Comparison of ENCODE assay signal across 10 cellular contexts in genomic region chr12:29152223-29152868, GRCh38. TPM values are rescaled to one million over a fixed set of nuclear protein-coding genes. Genes with fewer than 3 reads are reported as not detected.
A peak's percentile ranks its signal among the peaks of the same experiment; 100 is the strongest.
DNase-seq lines count a peak whose midpoint lies in the region; ATAC-seq and TF ChIP-seq lines count a peak whose summit lies in the region.
"Had no signal": no experiment of that assay in that cellular context is flagged by ENCODE, and none has a peak within 500 bp of the region (broad histone marks: within the 10 kb centered on the region; RNA-seq: fewer than 3 reads in every experiment).

No MANE protein-coding gene starts in this region.

- H3K36me3 Mint-ChIP-seq in stimulated activated effector memory CD8-positive, alpha-beta T cell treated with anti-CD3 and anti-CD28 coated beads, Interleukin-12 subunit alpha, Interleukin-12 subunit beta, amount 100 ng/mL, for 72 hours: peaks cover 9% of the 10 kb centered on the region
- H3K36me3 Mint-ChIP-seq in effector memory CD8-positive, alpha-beta T cell (ENCODE audit: insufficient read depth): peaks cover 4% of the 10 kb centered on the region
- H3K36me3 Mint-ChIP-seq in CD4-positive, alpha-beta T cell (ENCODE audit: low read depth): peaks cover 8% of the 10 kb centered on the region

- peak; percentile 65 for ATAC-seq in GM19324 (IDR thresholded peaks at IDR 0.05; ENCODE audit: low FRiP score, unreplicated experiment)
- ATAC-seq in HG02885 (IDR thresholded peaks at IDR 0.05; ENCODE audit: poor library complexity, unreplicated experiment): peak; percentile 94
- ATAC-seq in stimulated activated effector memory CD8-positive, alpha-beta T cell treated with anti-CD3 and anti-CD28 coated beads, Interleukin-12 subunit alpha, Interleukin-12 subunit beta, amount 100 ng/mL, for 72 hours: no peak
- ATAC-seq in effector memory CD8-positive, alpha-beta T cell (replicated peaks): no peak
- ATAC-seq in CD4-positive, alpha-beta T cell (ENCODE audit: poor library complexity): no peak

- intact Hi-C loops in CD4-positive, alpha-beta T cell (cut with DNase I, micrococcal nuclease): no loop called here

- no peak overlapping the region for H3K27ac Mint-ChIP-seq in stimulated activated effector memory CD8-positive, alpha-beta T cell treated with anti-CD3 and anti-CD28 coated beads, Interleukin-12 subunit alpha, Interleukin-12 subunit beta, amount 100 ng/mL, for 72 hours
- H3K27ac Mint-ChIP-seq in effector memory CD8-positive, alpha-beta T cell: no peak overlapping the region
- no peak overlapping the region for H3K27ac Mint-ChIP-seq in CD4-positive, alpha-beta T cell

- H3K9me3 ChIP-seq in CD4-positive, alpha-beta T cell (ENCODE audit: control insufficient read depth, low read length): no peaks in the 10 kb centered on the region

- H3K4me1 Mint-ChIP-seq in stimulated activated effector memory CD8-positive, alpha-beta T cell treated with anti-CD3 and anti-CD28 coated beads, Interleukin-12 subunit alpha, Interleukin-12 subunit beta, amount 100 ng/mL, for 72 hours: peaks cover 19% of the 10 kb centered on the region
- H3K4me1 Mint-ChIP-seq in effector memory CD8-positive, alpha-beta T cell (ENCODE audit: low read depth in 2 of 2): peaks cover 12 to 27% of the 10 kb centered on the region in 2 donors
- peaks cover 32% of the 10 kb centered on the region for H3K4me1 Mint-ChIP-seq in CD4-positive, alpha-beta T cell (ENCODE audit: low read depth)

- DNase-seq in NOMO-1 (lab: John Stamatoyannopoulos, UW; ENCODE audit: unreplicated experiment in 2 of 2): peak; percentile 71 to 91
- peak; percentile 45 for DNase-seq in superior temporal gyrus (ENCODE audit: extremely low spot score)
- DNase-seq in stimulated activated effector memory CD8-positive, alpha-beta T cell treated with anti-CD3 and anti-CD28 coated beads, Interleukin-12 subunit alpha, Interleukin-12 subunit beta, amount 100 ng/mL, for 72 hours (ENCODE audit: low spot score in 2 of 2): no peak
- DNase-seq in AG08396 (ENCODE audit: low spot score): no peak
- DNase-seq in effector memory CD8-positive, alpha-beta T cell: no peak
- no peak for DNase-seq in CD4-positive, alpha-beta T cell
- DNase-seq: activated T-cell treated with anti-CD3 and anti-CD28 coated beads for 4 hours, NCI-H748 treated with DMSO at 0.1 percent for 48 hours had no signal

- H3K4me3 Mint-ChIP-seq in stimulated activated effector memory CD8-positive, alpha-beta T cell treated with anti-CD3 and anti-CD28 coated beads, Interleukin-12 subunit alpha, Interleukin-12 subunit beta, amount 100 ng/mL, for 72 hours: no peak overlapping the region
- no peak overlapping the region for H3K4me3 Mint-ChIP-seq in effector memory CD8-positive, alpha-beta T cell
- H3K4me3 Mint-ChIP-seq in CD4-positive, alpha-beta T cell: no peak overlapping the region

- H3K27me3 ChIP-seq in CD4-positive, alpha-beta T cell (ENCODE audit: control insufficient read depth, insufficient read depth, low read length): no peaks in the 10 kb centered on the region

- CTCF ChIA-PET in CD4-positive, alpha-beta T cell (lab: Charles Lee): no interaction called here

- H3K27me3 Mint-ChIP-seq in effector memory CD8-positive, alpha-beta T cell: peaks cover 0 to 14% of the 10 kb centered on the region in 2 donors
- H3K27me3 Mint-ChIP-seq in CD4-positive, alpha-beta T cell: peaks cover 9% of the 10 kb centered on the region

- no peak overlapping the region for H3K27ac ChIP-seq in CD4-positive, alpha-beta T cell (ENCODE audit: low read depth, low read length)

- POLR2A ChIA-PET in CD4-positive, alpha-beta T cell (lab: Charles Lee): no interaction called here

- no peaks in the 10 kb centered on the region for H3K9me3 Mint-ChIP-seq in stimulated activated effector memory CD8-positive, alpha-beta T cell treated with anti-CD3 and anti-CD28 coated beads, Interleukin-12 subunit alpha, Interleukin-12 subunit beta, amount 100 ng/mL, for 72 hours
- no peaks in the 10 kb centered on the region for H3K9me3 Mint-ChIP-seq in effector memory CD8-positive, alpha-beta T cell
- no peaks in the 10 kb centered on the region for H3K9me3 Mint-ChIP-seq in CD4-positive, alpha-beta T cell

- TF ChIP-seq CTCF in CD4-positive, alpha-beta T cell (IDR thresholded peaks at IDR 0.05): no peak

RNA-seq across cellular contexts. Expression of gene FAR2, which starts 3.3 kb away (rescaled TPM):
- total RNA-seq in CD4-positive, alpha-beta T cell: 1 to 10 TPM in 1 of 2 experiments, under 1 TPM in 1; 0.53 to 1.6 TPM

Comparison
In these comparisons a context has a peak if more than half of its experiments do, and no peak if none do; other contexts are left out.
1. ATAC-seq: peak in GM19324 (single experiment) and HG02885 (single experiment); none in stimulated activated effector memory CD8-positive, alpha-beta T cell treated with anti-CD3 and anti-CD28 coated beads, Interleukin-12 subunit alpha, Interleukin-12 subunit beta, amount 100 ng/mL, for 72 hours (single experiment), effector memory CD8-positive, alpha-beta T cell (single experiment) and CD4-positive, alpha-beta T cell (single experiment).
2. DNase-seq: peak in NOMO-1 (2 of 2) and superior temporal gyrus (single experiment); none in stimulated activated effector memory CD8-positive, alpha-beta T cell treated with anti-CD3 and anti-CD28 coated beads, Interleukin-12 subunit alpha, Interleukin-12 subunit beta, amount 100 ng/mL, for 72 hours (0 of 2), AG08396 (single experiment), effector memory CD8-positive, alpha-beta T cell (0 of 3) and CD4-positive, alpha-beta T cell (0 of 10).